In genomic region chr11:20626279-20626678, GRCh38 we compare ENCODE assay signal across 21 cellular contexts.
"Had no signal": no experiment of that assay in that cellular context is flagged by ENCODE, and none has a peak within 500 bp of the region (broad histone marks: within the 10 kb centered on the region; RNA-seq: fewer than 3 reads in every experiment).

No MANE protein-coding gene starts in this region.

- H3K27ac ChIP-seq: dorsolateral prefrontal cortex, heart left ventricle, neutrophil, spleen, testis, tibial nerve, upper lobe of right lung, vagina had no signal

- H3K27me3 ChIP-seq: heart left ventricle, testis, tibial nerve, vagina had no signal

- H3K4me3 Mint-ChIP-seq: naive thymus-derived CD4-positive, alpha-beta T cell; nephron progenitor cell; stimulated activated naive B cell treated with anti-CD40 and anti-IgM and Interleukin-4, amounts not matched to agents 10 μg/mL and 1 μg/mL and 100 μg/mL, for 72 hours; stimulated activated naive CD8-positive, alpha-beta T cell treated with anti-CD3 and anti-CD28 coated beads, Interleukin-15, amount 100 ng/mL, for 72 hours had no signal

- H3K36me3 Mint-ChIP-seq: naive thymus-derived CD4-positive, alpha-beta T cell; stimulated activated naive B cell treated with anti-CD40 and anti-IgM and Interleukin-4, amounts not matched to agents 10 μg/mL and 1 μg/mL and 100 μg/mL, for 72 hours had no signal

- H3K4me3 ChIP-seq: dorsolateral prefrontal cortex, heart left ventricle, spleen, testis, tibial nerve, upper lobe of right lung, vagina had no signal

- H3K36me3 ChIP-seq: heart left ventricle, neutrophil, spleen, tibial nerve, upper lobe of right lung, vagina had no signal

- H3K9me3 Mint-ChIP-seq: stimulated activated naive CD8-positive, alpha-beta T cell treated with anti-CD3 and anti-CD28 coated beads, Interleukin-15, amount 100 ng/mL, for 72 hours had no signal

- ATAC-seq: naive thymus-derived CD4-positive, alpha-beta T cell; sciatic nerve; stimulated activated naive B cell treated with anti-CD40 and anti-IgM and Interleukin-4, amounts not matched to agents 10 μg/mL and 1 μg/mL and 100 μg/mL, for 72 hours; stimulated activated naive CD8-positive, alpha-beta T cell treated with anti-CD3 and anti-CD28 coated beads, Interleukin-15, amount 100 ng/mL, for 72 hours; upper lobe of right lung had no signal

- H3K4me1 Mint-ChIP-seq: stimulated activated naive B cell treated with anti-CD40 and anti-IgM and Interleukin-4, amounts not matched to agents 10 μg/mL and 1 μg/mL and 100 μg/mL, for 72 hours; stimulated activated naive CD8-positive, alpha-beta T cell treated with anti-CD3 and anti-CD28 coated beads, Interleukin-15, amount 100 ng/mL, for 72 hours had no signal

- H3K4me1 ChIP-seq: spleen, testis, tibial nerve, upper lobe of right lung, vagina had no signal

- H3K27ac Mint-ChIP-seq: naive thymus-derived CD4-positive, alpha-beta T cell; nephron progenitor cell; stimulated activated naive B cell treated with anti-CD40 and anti-IgM and Interleukin-4, amounts not matched to agents 10 μg/mL and 1 μg/mL and 100 μg/mL, for 72 hours; stimulated activated naive CD8-positive, alpha-beta T cell treated with anti-CD3 and anti-CD28 coated beads, Interleukin-15, amount 100 ng/mL, for 72 hours had no signal

- DNase-seq: dorsolateral prefrontal cortex; effector CD8-positive, alpha-beta T cell; foreskin melanocyte; heart left ventricle; hippocampal formation; mammary epithelial cell; naive thymus-derived CD4-positive, alpha-beta T cell; nephron progenitor cell; posterior cingulate gyrus; spleen; stimulated activated CD4-positive, alpha-beta T cell treated with anti-CD3 and anti-CD28 coated beads, Interleukin-15, amount 100 ng/mL, for 24 hours; stimulated activated CD4-positive, alpha-beta T cell treated with anti-CD3 and anti-CD28 coated beads, Interleukin-1b, Interleukin-23, amount 100 ng/mL, for 48 hours; stimulated activated CD4-positive, alpha-beta T cell treated with anti-CD3 and anti-CD28 coated beads, Interleukin-4, amount 100 ng/mL, for 24 hours; stimulated activated naive B cell treated with anti-CD40 and anti-IgM and Interleukin-4, amounts not matched to agents 10 μg/mL and 1 μg/mL and 100 μg/mL, for 72 hours; stimulated activated naive CD8-positive, alpha-beta T cell treated with anti-CD3 and anti-CD28 coated beads, Interleukin-15, amount 100 ng/mL, for 72 hours; testis; upper lobe of right lung had no signal
